ENCODE assay signal across 32 cellular contexts in the genomic region with DNA sequence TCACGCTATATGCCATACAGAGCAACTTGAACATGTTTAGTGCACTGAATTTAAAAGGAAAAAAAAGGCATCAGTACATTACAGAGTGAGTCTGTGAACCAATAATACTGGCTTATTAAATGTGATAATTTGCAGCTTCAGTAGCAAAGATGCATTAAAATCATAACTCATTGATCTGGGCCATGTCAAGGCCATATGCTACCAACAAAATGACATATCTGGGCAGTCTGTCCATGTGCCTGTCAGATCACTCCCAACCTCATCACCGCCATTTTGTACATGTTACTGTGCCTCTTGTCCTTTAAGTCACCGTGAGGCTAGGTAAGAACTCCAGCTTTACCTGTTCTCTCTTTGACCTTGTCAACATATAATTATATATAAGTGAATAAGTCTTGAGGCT.
"Had no signal": no experiment of that assay in that cellular context is flagged by ENCODE, and none has a peak within 500 bp of the region (broad histone marks: within the 10 kb centered on the region; RNA-seq: fewer than 3 reads in every experiment).

No MANE protein-coding gene starts in this region.

- ATAC-seq: activated CD4-positive, CD25-positive, alpha-beta regulatory T cell treated with anti-CD3 and anti-CD28 coated beads, Interleukin-2, amount 50 U/mL, for 24 hours; activated CD8-positive, alpha-beta T cell treated with anti-CD3 and anti-CD28 coated beads for 36 hours; activated naive CD8-positive, alpha-beta T cell treated with anti-CD3 and anti-CD28 coated beads, Interleukin-2, amount 50 U/mL, for 24 hours; activated T-cell treated with anti-CD3 and anti-CD28 coated beads, Interleukin-2, amount 50 U/mL, for 4 hours; activated T-helper 17 cell treated with anti-CD3 and anti-CD28 coated beads, Interleukin-2, amount 50 U/mL, for 72 hours; body of pancreas; effector memory CD8-positive, alpha-beta T cell; gastroesophageal sphincter; heart right ventricle had no signal

- DNase-seq: activated B cell treated with CpG ODN at 0.5 μM for 24 hours; activated CD4-positive, alpha-beta T cell treated with anti-CD3 and anti-CD28 coated beads for 48 hours; activated CD4-positive, alpha-beta T cell treated with anti-CD3 and anti-CD28 coated beads, Interleukin-2, amount 50 U/mL, for 1 hour; activated CD4-positive, alpha-beta T cell treated with anti-CD3 and anti-CD28 coated beads, Interleukin-2, amount 50 U/mL, for 48 hours; activated CD8-positive, alpha-beta memory T cell treated with anti-CD3 and anti-CD28 coated beads for 24 hours; activated CD8-positive, alpha-beta T cell treated with anti-CD3 and anti-CD28 coated beads for 36 hours; activated effector memory CD4-positive, alpha-beta T cell treated with Interleukin-2 at 50 U/mL for 16 hours; activated gamma-delta T cell treated with Interleukin-2 at 50 U/mL for 16 hours; activated naive CD4-positive, alpha-beta T cell treated with Interleukin-2 at 50 U/mL for 16 hours; activated naive CD8-positive, alpha-beta T cell treated with anti-CD3 and anti-CD28 coated beads for 36 hours; activated naive CD8-positive, alpha-beta T cell treated with anti-CD3 and anti-CD28 coated beads, Interleukin-2, amount 50 U/mL, for 24 hours; activated T-cell treated with anti-CD3 and anti-CD28 coated beads, Interleukin-2, amount 50 U/mL, for 4 hours; adrenal gland; amygdala; aorta; body of pancreas; caudate nucleus; cortex of kidney; dermis blood vessel endothelial cell; effector CD4-positive, alpha-beta T cell; effector memory CD8-positive, alpha-beta T cell; esophagus squamous epithelium; foreskin melanocyte; heart right ventricle; T-helper 9 cell; WERI-Rb-1 had no signal

- H3K9me3 Mint-ChIP-seq: activated B cell treated with CpG ODN at 0.5 μM for 24 hours; activated CD8-positive, alpha-beta T cell treated with anti-CD3 and anti-CD28 coated beads for 36 hours; activated naive CD4-positive, alpha-beta T cell treated with anti-CD3 and anti-CD28 coated beads, Interleukin-2, amount 50 U/mL, for 24 hours; activated naive CD8-positive, alpha-beta T cell treated with anti-CD3 and anti-CD28 coated beads for 36 hours; activated naive CD8-positive, alpha-beta T cell treated with anti-CD3 and anti-CD28 coated beads, Interleukin-2, amount 50 U/mL, for 24 hours; activated T-cell treated with anti-CD3 and anti-CD28 coated beads, Interleukin-2, amount 50 U/mL, for 4 hours; effector memory CD8-positive, alpha-beta T cell had no signal

- H3K4me1 ChIP-seq: adrenal gland, body of pancreas, esophagus squamous epithelium, gastroesophageal sphincter had no signal

- H3K4me3 Mint-ChIP-seq: activated B cell treated with CpG ODN at 0.5 μM for 24 hours; activated CD8-positive, alpha-beta T cell treated with anti-CD3 and anti-CD28 coated beads for 36 hours; activated naive CD4-positive, alpha-beta T cell treated with anti-CD3 and anti-CD28 coated beads, Interleukin-2, amount 50 U/mL, for 24 hours; activated naive CD8-positive, alpha-beta T cell treated with anti-CD3 and anti-CD28 coated beads for 36 hours; activated naive CD8-positive, alpha-beta T cell treated with anti-CD3 and anti-CD28 coated beads, Interleukin-2, amount 50 U/mL, for 24 hours; activated T-cell treated with anti-CD3 and anti-CD28 coated beads, Interleukin-2, amount 50 U/mL, for 4 hours; activated T-helper 17 cell treated with anti-CD3 and anti-CD28 coated beads, Interleukin-2, amount 50 U/mL, for 72 hours; effector memory CD8-positive, alpha-beta T cell had no signal

- H3K36me3 ChIP-seq: adrenal gland, WERI-Rb-1 had no signal

- H3K4me1 Mint-ChIP-seq: activated B cell treated with CpG ODN at 0.5 μM for 24 hours; activated naive CD8-positive, alpha-beta T cell treated with anti-CD3 and anti-CD28 coated beads, Interleukin-2, amount 50 U/mL, for 24 hours had no signal

- H2AFZ ChIP-seq: hepatocyte had no signal

- H3K27me3 Mint-ChIP-seq: activated B cell treated with CpG ODN at 0.5 μM for 24 hours; activated CD8-positive, alpha-beta T cell treated with anti-CD3 and anti-CD28 coated beads for 36 hours; activated naive CD4-positive, alpha-beta T cell treated with anti-CD3 and anti-CD28 coated beads, Interleukin-2, amount 50 U/mL, for 24 hours; activated naive CD8-positive, alpha-beta T cell treated with anti-CD3 and anti-CD28 coated beads for 36 hours; activated naive CD8-positive, alpha-beta T cell treated with anti-CD3 and anti-CD28 coated beads, Interleukin-2, amount 50 U/mL, for 24 hours; activated T-helper 17 cell treated with anti-CD3 and anti-CD28 coated beads, Interleukin-2, amount 50 U/mL, for 72 hours; effector memory CD8-positive, alpha-beta T cell had no signal

- H3K27ac Mint-ChIP-seq: activated B cell treated with CpG ODN at 0.5 μM for 24 hours; activated CD8-positive, alpha-beta T cell treated with anti-CD3 and anti-CD28 coated beads for 36 hours; activated naive CD4-positive, alpha-beta T cell treated with anti-CD3 and anti-CD28 coated beads, Interleukin-2, amount 50 U/mL, for 24 hours; activated naive CD8-positive, alpha-beta T cell treated with anti-CD3 and anti-CD28 coated beads for 36 hours; activated naive CD8-positive, alpha-beta T cell treated with anti-CD3 and anti-CD28 coated beads, Interleukin-2, amount 50 U/mL, for 24 hours; activated T-helper 17 cell treated with anti-CD3 and anti-CD28 coated beads, Interleukin-2, amount 50 U/mL, for 72 hours; effector memory CD8-positive, alpha-beta T cell had no signal

- H3K27ac ChIP-seq: adrenal gland, body of pancreas, epithelial cell of prostate, esophagus squamous epithelium, gastroesophageal sphincter, heart right ventricle, hepatocyte, WERI-Rb-1 had no signal

- H3K9me3 ChIP-seq: adrenal gland, body of pancreas, esophagus squamous epithelium, gastroesophageal sphincter, heart right ventricle had no signal

- H3K4me2 ChIP-seq: hepatocyte had no signal

- H3K4me3 ChIP-seq: adrenal gland, body of pancreas, esophagus squamous epithelium, gastroesophageal sphincter, heart right ventricle, hepatocyte had no signal

- H3K79me2 ChIP-seq: hepatocyte had no signal
